In genomic region chr11:127268956-127269355, GRCh38 we compare ENCODE assay signal across 30 cellular contexts.
"Had no signal": no experiment of that assay in that cellular context is flagged by ENCODE, and none has a peak within 500 bp of the region (broad histone marks: within the 10 kb centered on the region; RNA-seq: fewer than 3 reads in every experiment).

No MANE protein-coding gene starts in this region.

- H3K27ac Mint-ChIP-seq: naive thymus-derived CD8-positive, alpha-beta T cell; natural killer cell treated with Interleukin-12 subunit alpha and Interleukin-12 subunit beta and Interleukin-15 and Interleukin-18, amount 100 ng/mL, for 72 hours; nephron progenitor cell; progenitor cell of endocrine pancreas; stimulated activated effector memory CD8-positive, alpha-beta T cell treated with anti-CD3 and anti-CD28 coated beads, Interleukin-12 subunit alpha, Interleukin-12 subunit beta, amount 100 ng/mL, for 72 hours; stimulated activated naive B cell treated with anti-CD40 and anti-IgM and Interleukin-4, amounts not matched to agents 10 μg/mL and 1 μg/mL and 100 μg/mL, for 72 hours; stimulated activated naive CD8-positive, alpha-beta T cell treated with anti-CD3 and anti-CD28 coated beads, Interleukin-15, amount 100 ng/mL, for 72 hours; type B pancreatic cell had no signal

- H2AFZ ChIP-seq: parathyroid adenoma had no signal

- DNase-seq: naive thymus-derived CD8-positive, alpha-beta T cell; nephron progenitor cell; occipital lobe; ovary; posterior cingulate gyrus; psoas muscle; right cardiac atrium; right lobe of liver; sigmoid colon; small intestine; stimulated activated CD4-positive, alpha-beta T cell treated with anti-CD3 and anti-CD28 coated beads, Interleukin-15, amount 100 ng/mL, for 24 hours; stimulated activated CD4-positive, alpha-beta T cell treated with anti-CD3 and anti-CD28 coated beads, Interleukin-2, amount 100 ng/mL, for 24 hours; stimulated activated CD4-positive, alpha-beta T cell treated with anti-CD3 and anti-CD28 coated beads, Interleukin-2, amount 100 ng/mL, for 48 hours; stimulated activated CD4-positive, alpha-beta T cell treated with anti-CD3 and anti-CD28 coated beads, Interleukin-4, amount 100 ng/mL, for 24 hours; stimulated activated naive B cell treated with anti-CD40 and anti-IgM and Interleukin-4, amounts not matched to agents 10 μg/mL and 1 μg/mL and 100 μg/mL, for 72 hours; stimulated activated naive CD4-positive, alpha-beta T cell treated with Interleukin-2 at 50 U/mL for 16 hours; stimulated activated naive CD8-positive, alpha-beta T cell treated with anti-CD3 and anti-CD28 coated beads, Interleukin-15, amount 100 ng/mL, for 72 hours; substantia nigra; testis; tibial artery; transverse colon; upper lobe of right lung; uterus had no signal

- H3K4me3 Mint-ChIP-seq: naive thymus-derived CD8-positive, alpha-beta T cell; natural killer cell treated with Interleukin-12 subunit alpha and Interleukin-12 subunit beta and Interleukin-15 and Interleukin-18, amount 100 ng/mL, for 72 hours; nephron progenitor cell; neural crest cell; stimulated activated effector memory CD8-positive, alpha-beta T cell treated with anti-CD3 and anti-CD28 coated beads, Interleukin-12 subunit alpha, Interleukin-12 subunit beta, amount 100 ng/mL, for 72 hours; stimulated activated naive B cell treated with anti-CD40 and anti-IgM and Interleukin-4, amounts not matched to agents 10 μg/mL and 1 μg/mL and 100 μg/mL, for 72 hours; stimulated activated naive CD8-positive, alpha-beta T cell treated with anti-CD3 and anti-CD28 coated beads, Interleukin-15, amount 100 ng/mL, for 72 hours; type B pancreatic cell had no signal

- H3K4me1 ChIP-seq: parathyroid adenoma, psoas muscle, right lobe of liver, sigmoid colon, suprapubic skin, testis, tibial artery, transverse colon, upper lobe of right lung, uterus had no signal

- H3K36me3 ChIP-seq: ovary, right lobe of liver, sigmoid colon, suprapubic skin, tibial artery, transverse colon, upper lobe of right lung, uterus had no signal

- H3K9me3 Mint-ChIP-seq: stimulated activated effector memory CD8-positive, alpha-beta T cell treated with anti-CD3 and anti-CD28 coated beads, Interleukin-12 subunit alpha, Interleukin-12 subunit beta, amount 100 ng/mL, for 72 hours; type B pancreatic cell had no signal

- H3K27me3 ChIP-seq: ovary, right lobe of liver, sigmoid colon, testis, tibial artery, transverse colon, upper lobe of right lung, uterus had no signal

- H3K27ac ChIP-seq: ovary, parathyroid adenoma, psoas muscle, right lobe of liver, sigmoid colon, suprapubic skin, testis, tibial artery, transverse colon, upper lobe of right lung, uterus had no signal

- H3K36me3 Mint-ChIP-seq: naive thymus-derived CD8-positive, alpha-beta T cell; natural killer cell treated with Interleukin-12 subunit alpha and Interleukin-12 subunit beta and Interleukin-15 and Interleukin-18, amount 100 ng/mL, for 72 hours; stimulated activated effector memory CD8-positive, alpha-beta T cell treated with anti-CD3 and anti-CD28 coated beads, Interleukin-12 subunit alpha, Interleukin-12 subunit beta, amount 100 ng/mL, for 72 hours; stimulated activated naive B cell treated with anti-CD40 and anti-IgM and Interleukin-4, amounts not matched to agents 10 μg/mL and 1 μg/mL and 100 μg/mL, for 72 hours; type B pancreatic cell had no signal

- ATAC-seq: naive thymus-derived CD8-positive, alpha-beta T cell; natural killer cell treated with Interleukin-12 subunit alpha and Interleukin-12 subunit beta and Interleukin-15 and Interleukin-18, amount 100 ng/mL, for 72 hours; psoas muscle; right cardiac atrium; right lobe of liver; stimulated activated effector memory CD8-positive, alpha-beta T cell treated with anti-CD3 and anti-CD28 coated beads, Interleukin-12 subunit alpha, Interleukin-12 subunit beta, amount 100 ng/mL, for 72 hours; stimulated activated naive B cell treated with anti-CD40 and anti-IgM and Interleukin-4, amounts not matched to agents 10 μg/mL and 1 μg/mL and 100 μg/mL, for 72 hours; stimulated activated naive CD8-positive, alpha-beta T cell treated with anti-CD3 and anti-CD28 coated beads, Interleukin-15, amount 100 ng/mL, for 72 hours; upper lobe of right lung had no signal

- H3K4me3 ChIP-seq: ovary, psoas muscle, right lobe of liver, sigmoid colon, suprapubic skin, testis, tibial artery, transverse colon, upper lobe of right lung, uterus had no signal

- H3K27me3 Mint-ChIP-seq: stimulated activated naive CD8-positive, alpha-beta T cell treated with anti-CD3 and anti-CD28 coated beads, Interleukin-15, amount 100 ng/mL, for 72 hours had no signal

- H3K9me3 ChIP-seq: ovary, psoas muscle, right lobe of liver, sigmoid colon, suprapubic skin, testis, tibial artery, transverse colon, upper lobe of right lung, uterus had no signal

- H3K79me2 ChIP-seq: parathyroid adenoma had no signal

- H3K9ac ChIP-seq: parathyroid adenoma had no signal

- H3K4me1 Mint-ChIP-seq: naive thymus-derived CD8-positive, alpha-beta T cell; neural crest cell; stimulated activated effector memory CD8-positive, alpha-beta T cell treated with anti-CD3 and anti-CD28 coated beads, Interleukin-12 subunit alpha, Interleukin-12 subunit beta, amount 100 ng/mL, for 72 hours; stimulated activated naive B cell treated with anti-CD40 and anti-IgM and Interleukin-4, amounts not matched to agents 10 μg/mL and 1 μg/mL and 100 μg/mL, for 72 hours; stimulated activated naive CD8-positive, alpha-beta T cell treated with anti-CD3 and anti-CD28 coated beads, Interleukin-15, amount 100 ng/mL, for 72 hours had no signal
